In the genomic region with DNA sequence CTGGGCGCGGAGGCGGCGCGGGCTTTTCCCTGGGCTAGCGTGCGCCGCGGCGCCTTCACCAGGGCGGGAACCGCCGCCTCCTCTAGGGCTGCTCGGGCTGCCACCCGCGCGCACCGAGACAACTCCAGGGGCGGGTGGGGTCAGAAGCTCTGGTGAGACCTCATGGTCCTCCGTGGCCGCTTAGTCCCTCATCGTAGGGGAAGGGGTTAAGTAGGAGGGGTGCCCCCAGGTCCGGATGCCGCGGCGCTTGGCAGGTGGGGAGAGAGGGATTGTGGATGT, we compare ENCODE assay signal across 8 cellular contexts. TPM values are rescaled to one million over a fixed set of nuclear protein-coding genes. Genes with fewer than 3 reads are reported as not detected.
A peak's percentile ranks its signal among the peaks of the same experiment; 100 is the strongest.
DNase-seq lines count a peak whose midpoint lies in the region; ATAC-seq and TF ChIP-seq lines count a peak whose summit lies in the region.

No MANE protein-coding gene starts in this region.

- TF ChIP-seq CTCF in dorsolateral prefrontal cortex (IDR thresholded peaks at IDR 0.05 in 54 of 56, conservative IDR thresholded peaks at IDR 0.05 in 2 of 56; ENCODE audit: low read depth in 1 of 56, partially characterized antibody in 56 of 56): peak in 1 of 56 donors; percentile 8
- no peak for TF ChIP-seq CTCF in tibial nerve (IDR thresholded peaks at IDR 0.05)

- peaks cover 2% of the 10 kb centered on the region; the same call in 1 of the 2 replicates for H3K9me3 ChIP-seq in MG63
- H3K9me3 ChIP-seq in tibial nerve: no peaks in the 10 kb centered on the region

- peak overlapping the region; percentile 33 for H3K4me3 ChIP-seq in MG63
- H3K4me3 ChIP-seq in dorsolateral prefrontal cortex: peak overlapping the region; percentile 53 to 90 (median 75)
- H3K4me3 ChIP-seq in tibial nerve: peak overlapping the region; percentile 46 to 76 (median 52)

- H3K27me3 ChIP-seq in MG63 (peaks cover 51% of the 10 kb centered on the region), dorsolateral prefrontal cortex (no peaks in the 10 kb centered on the region), tibial nerve (peaks cover 0 to 3% of the 10 kb centered on the region in 2 donors)

- ATAC-seq in GM18907 (IDR thresholded peaks at IDR 0.05; ENCODE audit: unreplicated experiment): no peak

- H3K36me3 ChIP-seq in MG63 (no peaks in the 10 kb centered on the region), tibial nerve (no peaks in the 10 kb centered on the region)

- intact Hi-C loops in dorsolateral prefrontal cortex (cut with DNase I): loop anchor here (1.0 to 10.0 kb wide), 5 partner anchors 18 to 358 kb away; no protein-coding TSS in a partner anchor

- no peak for TF ChIP-seq EP300 in tibial nerve (IDR thresholded peaks at IDR 0.05)

- WGBS in tibial nerve, 2 donors: 0 to 2% methylated on average over 5 to 20 of the region's 26 CpGs

- H3K27ac ChIP-seq in dorsolateral prefrontal cortex (peak overlapping the region in 56 of 59 donors; percentile 59 to 95 (median 87)), tibial nerve (peak overlapping the region; percentile 16 to 81 (median 68))

- TF ChIP-seq POLR2A in tibial nerve (IDR thresholded peaks at IDR 0.05): no peak

- DNase-seq in Ammon's horn (ENCODE audit: low spot score) (peak; percentile 34), MG63 (no peak), dorsolateral prefrontal cortex (peak in 5 of 10 donors; percentile 17 to 63 (median 41)), medulla oblongata (ENCODE audit: extremely low spot score) (peak; percentile 49), tibial nerve (ENCODE audit: low spot score in 2 of 2) (no peak), germinal center (ENCODE audit: low spot score) (no peak), amniotic stem cell (lab: John Stamatoyannopoulos, UW) (no peak)

- H3K4me1 ChIP-seq in tibial nerve: peaks cover 0 to 57% (median 30%) of the 10 kb centered on the region in 4 donors

RNA-seq across cellular contexts. Expression of gene SERTAD4, which starts 0.6 kb away (rescaled TPM):
- 0.69 TPM in 1 of 2 replicates, not detected in the other for total RNA-seq in MG63 (2014; rRNA removed; shearing (Covaris generic); ENCODE audit: low replicate concordance)
- 10 to 100 TPM in 23 of 120 experiments, 1 to 10 TPM in 97; 2.2 to 13.5 (median 7.3) TPM for total RNA-seq in dorsolateral prefrontal cortex
- 1 to 10 TPM in 2 of 4 donors, under 1 TPM in 2; 0.60 to 1.7 (median 1.0) TPM for total RNA-seq in tibial nerve

Comparison
In these comparisons a context has a peak if more than half of its experiments do, and no peak if none do; other contexts are left out.
1. DNase-seq: peak in Ammon's horn (single experiment) and medulla oblongata (single experiment); none in MG63 (single experiment), tibial nerve (0 of 2), germinal center (single experiment) and amniotic stem cell (single experiment).
2. Peak in every context shown above with its lines, with median percentiles within 50 percentile points of each other: H3K4me3 ChIP-seq.